Comparison of ENCODE assay signal across 1 cellular context in genomic region chr6:127266178-127266891, GRCh38.
TF ChIP-seq lines count a peak whose summit lies in the region.

TSS of gene RNF146 (plus strand) at chr6:127266864. CDS start at chr6:127280339, 13,475 bp downstream.

TF ChIP-seq in HEK293, 187 proteins besides CTCF, POLR2A, EP300 and RAD21 (continued from another document):
- TF ChIP-seq ZNF654 (tag by site-specific recombination; IDR thresholded peaks at IDR 0.05; ENCODE audit: low read depth) (peak; percentile 49), ZSCAN30 (tag by site-specific recombination; IDR thresholded peaks at IDR 0.05) (0 out of 2 replicates have a peak, but pooled peaks have one; percentile 45), ZBTB17 (tag by site-specific recombination; IDR thresholded peaks at IDR 0.05) (peak; percentile 67; the same call in 1 of the 2 replicates)
